In the genomic region with DNA sequence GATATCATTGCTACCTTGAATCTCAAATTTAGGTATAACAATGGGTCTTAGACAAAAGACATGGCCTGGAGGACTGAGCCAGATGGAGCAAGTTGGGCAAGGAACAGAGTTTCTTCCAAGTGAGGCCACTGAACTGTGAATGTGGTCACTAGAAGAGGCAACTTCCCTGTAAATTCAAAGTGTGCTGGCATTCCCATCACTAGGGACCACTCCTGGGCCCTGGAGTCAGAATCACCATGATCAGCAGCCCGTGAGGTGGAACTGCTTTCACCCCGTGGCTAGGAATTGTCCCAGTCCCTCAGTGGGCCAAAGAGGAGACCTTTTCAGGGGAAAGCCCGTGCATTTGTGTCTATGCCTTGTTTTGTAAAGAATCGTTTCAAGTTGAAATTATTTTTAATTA, we compare ENCODE assay signal across 24 cellular contexts. TPM values are rescaled to one million over a fixed set of nuclear protein-coding genes. Genes with fewer than 3 reads are reported as not detected.
DNase-seq lines count a peak whose midpoint lies in the region; FAIRE-seq and TF ChIP-seq lines count a peak whose summit lies in the region.
"Had no signal": no experiment of that assay in that cellular context is flagged by ENCODE, and none has a peak within 500 bp of the region (broad histone marks: within the 10 kb centered on the region; RNA-seq: fewer than 3 reads in every experiment).

No MANE protein-coding gene starts in this region.

- H3K56ac ChIP-seq in H1 (replicated peaks; ENCODE audit: insufficient read length, low read depth, low read length): no peak overlapping the region

- H3K27me3 Mint-ChIP-seq in neural progenitor cell (ENCODE audit: insufficient read depth, low read depth) (peaks cover 10% of the 10 kb centered on the region), Caco-2 (ENCODE audit: insufficient read depth, unreplicated experiment) (no peaks in the 10 kb centered on the region)
- H3K27me3 Mint-ChIP-seq: CD4-positive, alpha-beta T cell had no signal

- H3K4me3 ChIP-seq in H1 (ENCODE audit: extremely low read depth in 1 of 4, insufficient read depth in 2 of 4, low read depth in 3 of 4, low read length in 4 of 4): no peak overlapping the region
- H3K4me3 ChIP-seq in neural progenitor cell: no peak overlapping the region
- H3K4me3 ChIP-seq in thyroid gland (replicated peaks in 1 of 3): no peak overlapping the region
- H3K4me3 ChIP-seq in mammary epithelial cell (replicated peaks in 1 of 3; ENCODE audit: insufficient read depth in 1 of 3, low read depth in 2 of 3, low read length in 3 of 3): no peak overlapping the region
- H3K4me3 ChIP-seq in Caco-2 (ENCODE audit: low read depth, low read length): no peak overlapping the region
- H3K4me3 ChIP-seq: A549; BLaER1 treated with 17β-estradiol and CSF1 and Interleukin-3, amounts not matched to agents 10 nM and 100 nM; GM12878 had no signal

- no peak overlapping the region for H3K4me3 Mint-ChIP-seq in neural progenitor cell
- no peak overlapping the region for H3K4me3 Mint-ChIP-seq in Caco-2 (ENCODE audit: unreplicated experiment)
- H3K4me3 Mint-ChIP-seq: B cell; CD4-positive, alpha-beta T cell; CD8-positive, alpha-beta T cell had no signal

- TF ChIP-seq RAD21 in H1 (IDR thresholded peaks at IDR 0.05 in 1 of 2, conservative IDR thresholded peaks at IDR 0.05 in 1 of 2; ENCODE audit: low read depth in 2 of 2, low read length in 2 of 2): no peak

- H3K9me3 ChIP-seq in H1 (ENCODE audit: insufficient read depth in 2 of 2, low read depth in 1 of 2, low read length in 1 of 2) (no peaks in the 10 kb centered on the region), neural progenitor cell (ENCODE audit: low read depth) (no peaks in the 10 kb centered on the region), thyroid gland (no peaks in the 10 kb centered on the region), mammary epithelial cell (replicated peaks; ENCODE audit: insufficient read depth, low read length) (no peaks in the 10 kb centered on the region), Caco-2 (no peaks in the 10 kb centered on the region)
- H3K9me3 ChIP-seq: A549; BLaER1 treated with 17β-estradiol and CSF1 and Interleukin-3, amounts not matched to agents 10 nM and 100 nM had no signal

- no peak overlapping the region for H3K27ac Mint-ChIP-seq in neural progenitor cell
- H3K27ac Mint-ChIP-seq in Caco-2 (ENCODE audit: unreplicated experiment): no peak overlapping the region
- H3K27ac Mint-ChIP-seq: B cell; CD4-positive, alpha-beta T cell; CD8-positive, alpha-beta T cell had no signal

- H3K9me3 Mint-ChIP-seq in neural progenitor cell: no peaks in the 10 kb centered on the region
- H3K9me3 Mint-ChIP-seq in Caco-2 (ENCODE audit: unreplicated experiment): no peaks in the 10 kb centered on the region
- H3K9me3 Mint-ChIP-seq: CD4-positive, alpha-beta T cell; CD8-positive, alpha-beta T cell had no signal

- peaks cover 26% of the 10 kb centered on the region for H3F3A ChIP-seq in neural progenitor cell (ENCODE audit: low read depth)

- POLR2A ChIA-PET in H1 (lab: Charles Lee; ENCODE audit: partially characterized antibody) (interaction anchor here (0.6 kb wide), 1 partner anchor 20 kb away, joined by 4 read pairs; no protein-coding TSS in a partner anchor), Caco-2 (lab: Charles Lee) (no interaction called here)

- intact Hi-C loops in thyroid gland (cut with DNase I): no loop called here
- intact Hi-C loops in mammary epithelial cell (cut with micrococcal nuclease): no loop called here
- intact Hi-C loops in Caco-2 (cut with micrococcal nuclease; ENCODE audit: unreplicated experiment): no loop called here

- no peak overlapping the region for H3K9ac ChIP-seq in H1 (replicated peaks in 1 of 4; ENCODE audit: extremely low read depth in 1 of 4, low read depth in 3 of 4, low read length in 3 of 4)
- no peak overlapping the region for H3K9ac ChIP-seq in neural progenitor cell
- no peak overlapping the region for H3K9ac ChIP-seq in mammary epithelial cell (ENCODE audit: insufficient read depth, low read length)
- H3K9ac ChIP-seq: BLaER1 treated with 17β-estradiol and CSF1 and Interleukin-3, amounts not matched to agents 10 nM and 100 nM had no signal

- no peak overlapping the region for H4K91ac ChIP-seq in H1 (replicated peaks; ENCODE audit: insufficient read length, low read length)

- BruUV-seq in mammary epithelial cell (replicated peaks; lab: Mats Ljungman, UMichigan) (no TSS peak), Caco-2 (replicated peaks; lab: Mats Ljungman, UMichigan) (no TSS peak)

- H3K79me2 ChIP-seq in H1 (ENCODE audit: control insufficient read depth in 1 of 2, insufficient read depth in 2 of 2, low read length in 2 of 2) (no peaks in the 10 kb centered on the region), neural progenitor cell (ENCODE audit: low read depth) (no peaks in the 10 kb centered on the region), mammary epithelial cell (ENCODE audit: insufficient read depth, low read length) (no peaks in the 10 kb centered on the region)

- H3K27ac ChIP-seq in VCaP (peak overlapping the region; percentile 84), H1 (ENCODE audit: low read depth, low read length) (no peak overlapping the region), neural progenitor cell (no peak overlapping the region), thyroid gland (peak overlapping the region; percentile 57 to 84 (median 73)), mammary epithelial cell (ENCODE audit: insufficient read depth, low read depth, low read length) (no peak overlapping the region)
- H3K27ac ChIP-seq: A549; BLaER1 treated with 17β-estradiol and CSF1 and Interleukin-3, amounts not matched to agents 10 nM and 100 nM; C4-2B had no signal

- H3K23ac ChIP-seq in H1 (ENCODE audit: insufficient read length): no peak overlapping the region

- H3K4me2 ChIP-seq in H1 (ENCODE audit: insufficient read depth in 1 of 2, low read depth in 2 of 2, low read length in 2 of 2) (no peak overlapping the region), neural progenitor cell (peak overlapping the region; percentile 67), mammary epithelial cell (ENCODE audit: insufficient read depth, low read depth, low read length) (no peak overlapping the region)
- H3K4me2 ChIP-seq: A549; BLaER1 treated with 17β-estradiol and CSF1 and Interleukin-3, amounts not matched to agents 10 nM and 100 nM had no signal

- H3K4me1 ChIP-seq in H1 (replicated peaks in 1 of 4; ENCODE audit: control insufficient read depth in 3 of 4, insufficient read depth in 4 of 4, low read length in 3 of 4) (peaks cover 0 to 4% (median 3%) of the 10 kb centered on the region in 4 experiments; a peak in 2 of 7 replicates), neural progenitor cell (peaks cover 30% of the 10 kb centered on the region), thyroid gland (peaks cover 43 to 75% of the 10 kb centered on the region in 2 donors), mammary epithelial cell (ENCODE audit: insufficient read depth, low read length) (no peaks in the 10 kb centered on the region), Caco-2 (no peaks in the 10 kb centered on the region)
- H3K4me1 ChIP-seq: A549 had no signal

- H3K79me1 ChIP-seq in H1 (ENCODE audit: low read depth, low read length): no peaks in the 10 kb centered on the region

- dilution Hi-C loops in mammary epithelial cell (cut with HindIII; ENCODE audit: low sequenced_read_pairs): no loop called here

- H4K5ac ChIP-seq in H1 (ENCODE audit: insufficient read length, low read depth, low read length): no peak overlapping the region

- CTCF ChIA-PET in H1 (lab: Charles Lee; ENCODE audit: partially characterized antibody) (interaction anchor here (1.6 to 3.3 kb wide), 2 partner anchors 15 to 62 kb away, joined by 5 to 8 read pairs; no protein-coding TSS in a partner anchor), mammary epithelial cell (lab: Charles Lee; ENCODE audit: low non-redundant PET) (no interaction called here), Caco-2 (lab: Charles Lee) (no interaction called here)

- H3K36me3 ChIP-seq in H1 (ENCODE audit: control insufficient read depth in 2 of 4, insufficient read depth in 4 of 4, low read length in 3 of 4) (no peaks in the 10 kb centered on the region), neural progenitor cell (no peaks in the 10 kb centered on the region), thyroid gland (no peaks in the 10 kb centered on the region), mammary epithelial cell (ENCODE audit: insufficient read depth, low read length) (no peaks in the 10 kb centered on the region), Caco-2 (ENCODE audit: control insufficient read depth, insufficient read depth, low read length) (no peaks in the 10 kb centered on the region)
- H3K36me3 ChIP-seq: BLaER1 treated with 17β-estradiol and CSF1 and Interleukin-3, amounts not matched to agents 10 nM and 100 nM had no signal

- H2BK12ac ChIP-seq in H1 (ENCODE audit: low read depth, low read length): no peak overlapping the region

- H3K4me1 Mint-ChIP-seq in neural progenitor cell (peaks cover 27% of the 10 kb centered on the region), Caco-2 (ENCODE audit: low read depth, unreplicated experiment) (peaks cover 13% of the 10 kb centered on the region)
- H3K4me1 Mint-ChIP-seq: B cell had no signal

- 87% methylated on average over 4 of the region's 4 CpGs; no CpG with 5 or more reads in 1 of the 2 experiments for WGBS in H1 (ENCODE audit: extremely low coverage in 1 of 2, insufficient coverage in 1 of 2, insufficient read length in 1 of 2, insufficient replicate concordance in 2 of 2, low coverage in 1 of 2, low lambda C conversion rate in 2 of 2, missing lambda C conversion rate in 1 of 2), 2 experiments
- WGBS in thyroid gland, 2 donors: 45 to 47% methylated on average over 3 to 4 of the region's 4 CpGs
- WGBS in mammary epithelial cell (ENCODE audit: low coverage, missing lambda C conversion rate): 73% methylated on average over 4 of the region's 4 CpGs

- H2AK5ac ChIP-seq in H1 (ENCODE audit: low read depth, low read length): no peak overlapping the region

- no peak for FAIRE-seq in H1 (lab: Jason Lieb, UNC)
- FAIRE-seq: A549, GM12878, GM12892, GM18507, GM19239 had no signal

- no peak for TF ChIP-seq CTCF in VCaP (conservative IDR thresholded peaks at IDR 0.05)
- no peak for TF ChIP-seq CTCF in H1 (IDR thresholded peaks at IDR 0.05; ENCODE audit: control extremely low read depth in 1 of 3, insufficient read depth in 1 of 3, low read depth in 1 of 3, low read length in 3 of 3)
- TF ChIP-seq CTCF in neural progenitor cell (IDR thresholded peaks at IDR 0.05): no peak
- TF ChIP-seq CTCF in thyroid gland (IDR thresholded peaks at IDR 0.05): no peak
- no peak for TF ChIP-seq CTCF in mammary epithelial cell (conservative IDR thresholded peaks at IDR 0.05 in 1 of 2, IDR thresholded peaks at IDR 0.05 in 1 of 2; ENCODE audit: extremely low read depth in 1 of 2, insufficient read depth in 1 of 2, low read depth in 1 of 2, low read length in 2 of 2)
- TF ChIP-seq CTCF in Caco-2 (IDR thresholded peaks at IDR 0.05; ENCODE audit: insufficient read depth in 1 of 2, low read depth in 1 of 2, low read length in 1 of 2, severe bottlenecking in 1 of 2, unreplicated experiment in 1 of 2): no peak

- no peak overlapping the region for H2BK5ac ChIP-seq in H1 (ENCODE audit: low read depth, low read length)

- H3K27me3 ChIP-seq in H1 (replicated peaks in 1 of 4; ENCODE audit: control insufficient read depth in 3 of 4, extremely low read depth in 1 of 4, insufficient read depth in 3 of 4, low read length in 3 of 4): no peaks in the 10 kb centered on the region; a peak in 1 of 7 replicates
- no peaks in the 10 kb centered on the region for H3K27me3 ChIP-seq in neural progenitor cell
- H3K27me3 ChIP-seq in thyroid gland: no peaks in the 10 kb centered on the region
- no peaks in the 10 kb centered on the region for H3K27me3 ChIP-seq in mammary epithelial cell (ENCODE audit: insufficient read depth, low read length)
- no peaks in the 10 kb centered on the region for H3K27me3 ChIP-seq in Caco-2 (replicated peaks; ENCODE audit: control insufficient read depth, insufficient read depth, low read length)
- H3K27me3 ChIP-seq: BLaER1 treated with 17β-estradiol and CSF1 and Interleukin-3, amounts not matched to agents 10 nM and 100 nM had no signal

- H2BK20ac ChIP-seq in H1 (ENCODE audit: low read length): no peak overlapping the region

- no peak overlapping the region for H3K4ac ChIP-seq in H1 (replicated peaks; ENCODE audit: insufficient read length, low read depth, low read length)

- DNase-seq in H1 (ENCODE audit: low read depth in 1 of 2, low spot score in 2 of 2) (no peak), neural progenitor cell (ENCODE audit: low spot score) (no peak), thyroid gland (peak; percentile 67 to 68), mammary epithelial cell (no peak), Caco-2 (no peak), NCI-H510A treated with DMSO at 0.1 percent for 48 hours (lab: John Stamatoyannopoulos, UW) (no peak)
- DNase-seq: AML-193; CD4-positive, alpha-beta T cell; CD8-positive, alpha-beta T cell; DMS 273 treated with DMSO at 0.1 percent for 48 hours; DMS153; DMS79; DND-41; EL; GDM1 had no signal

- no peak for TF ChIP-seq EP300 in H1 (IDR thresholded peaks at IDR 0.05; ENCODE audit: borderline replicate concordance in 1 of 2, low read depth in 2 of 2, low read length in 2 of 2)

- H3K36me3 Mint-ChIP-seq in neural progenitor cell: no peaks in the 10 kb centered on the region
- H3K36me3 Mint-ChIP-seq in Caco-2 (ENCODE audit: insufficient read depth, unreplicated experiment): no peaks in the 10 kb centered on the region
- H3K36me3 Mint-ChIP-seq: CD8-positive, alpha-beta T cell had no signal

- H3K23me2 ChIP-seq in H1 (ENCODE audit: low read depth, low read length): no peaks in the 10 kb centered on the region

- no peak overlapping the region for H4K8ac ChIP-seq in H1 (ENCODE audit: extremely low read depth, insufficient read depth, low read length)

- no peak overlapping the region for H3K14ac ChIP-seq in H1 (ENCODE audit: insufficient read length)

- in situ Hi-C loops in mammary epithelial cell (cut with MboI; ENCODE audit: low sequenced_read_pairs in 2 of 2): no loop called here

- 0 out of 2 replicates have a peak overlapping the region, but pooled peaks have one; percentile 18 for H2BK15ac ChIP-seq in H1 (ENCODE audit: low read length)

- H2AFZ ChIP-seq in H1 (ENCODE audit: low read length) (no peak overlapping the region), neural progenitor cell (replicated peaks) (no peak overlapping the region), mammary epithelial cell (ENCODE audit: low read depth, low read length) (no peak overlapping the region)

- H2BK120ac ChIP-seq in H1 (replicated peaks; ENCODE audit: low read depth, low read length): no peak overlapping the region

- no peak for TF ChIP-seq POLR2A in H1 (IDR thresholded peaks at IDR 0.05; ENCODE audit: control extremely low read depth in 1 of 2, low read depth in 2 of 2, low read length in 2 of 2)
- TF ChIP-seq POLR2A in thyroid gland (IDR thresholded peaks at IDR 0.05): no peak

- H3K18ac ChIP-seq in H1 (ENCODE audit: extremely low read depth, low read length): no peak overlapping the region

- H4K20me1 ChIP-seq in H1 (replicated peaks in 1 of 2; ENCODE audit: control insufficient read depth in 1 of 2, insufficient read depth in 2 of 2, low read length in 2 of 2) (no peaks in the 10 kb centered on the region), neural progenitor cell (ENCODE audit: low read depth) (no peaks in the 10 kb centered on the region), mammary epithelial cell (ENCODE audit: insufficient read depth, low read length) (no peaks in the 10 kb centered on the region)
- H4K20me1 ChIP-seq: BLaER1 treated with 17β-estradiol and CSF1 and Interleukin-3, amounts not matched to agents 10 nM and 100 nM had no signal

RNA-seq across cellular contexts. Expression of a gene that starts 47.3 kb away (rescaled TPM):
- total RNA-seq in H1 (2021; fragmentation: NEBNext Ultra II Directional; extraction: Animal tissue kit (Norgen Biotek cat#: 25700)): 12.2 and 12.9 TPM in 2 replicates
- polyA plus RNA-seq in H1 (2011; rRNA removed): 7.9 and 9.9 TPM in 2 replicates
- polyA plus RNA-seq in H1 (2011; cell fraction: cytosol; rRNA removed): 8.8 TPM
- 12.0 TPM for polyA plus RNA-seq in H1 (2011; cell fraction: nucleus; rRNA removed)
- polyA plus RNA-seq in H1 (2012, experiment 1 of 2): 9.3 to 13.8 TPM (median 11.0 TPM) in 4 replicates
- polyA plus RNA-seq in H1 (2012, experiment 2 of 2): 14.2 TPM
- 16.5 TPM for polyA plus RNA-seq in H1 (2013, experiment 1 of 2)
- polyA plus RNA-seq in H1 (2013, experiment 2 of 2): 15.9 TPM
- polyA minus RNA-seq in H1 (2011; rRNA and poly(A)+ RNA removed): 4.8 and 5.7 TPM in 2 replicates
- polyA minus RNA-seq in H1 (2011; cell fraction: cytosol; rRNA and poly(A)+ RNA removed): 17.6 TPM
- 18.8 TPM for polyA minus RNA-seq in H1 (2011; cell fraction: nucleus; rRNA and poly(A)+ RNA removed)
- total RNA-seq in neural progenitor cell (ENCODE audit: low replicate concordance): 66.5 and 71.3 TPM in 2 replicates
- 100 to 1,000 TPM; 127 to 193 (median 159) TPM for total RNA-seq in thyroid gland
- 10 to 100 TPM; 33.0 to 74.4 TPM for total RNA-seq in mammary epithelial cell
- 22.7 TPM for polyA plus RNA-seq in mammary epithelial cell
- 12.6 TPM for polyA minus RNA-seq in mammary epithelial cell
- 123 and 128 TPM in 2 replicates for total RNA-seq in Caco-2 (2022)

Comparison
In these comparisons a context has a peak if more than half of its experiments do, and no peak if none do; other contexts are left out.
1. H3K27ac ChIP-seq: peak in VCaP (single experiment) and thyroid gland (3 of 3); none in H1 (single experiment), neural progenitor cell (single experiment) and mammary epithelial cell (single experiment).
2. DNase-seq: peak in thyroid gland (2 of 2); none in H1 (0 of 2), neural progenitor cell (single experiment), mammary epithelial cell (single experiment), Caco-2 (0 of 2) and NCI-H510A treated with DMSO at 0.1 percent for 48 hours (single experiment).